8 cellular contexts compared by ENCODE assay signal in genomic region chr16:1826691-1827573, GRCh38. TPM values are rescaled to one million over a fixed set of nuclear protein-coding genes. Genes with fewer than 3 reads are reported as not detected.
DNase-seq lines count a peak whose midpoint lies in the region; ATAC-seq and TF ChIP-seq lines count a peak whose summit lies in the region.

FAHD1 (plus strand) TSS chr16:1827206; CDS start chr16:1827239, 33 bp downstream.
HAGH (minus strand) TSS chr16:1826825; CDS start chr16:1826787, 38 bp downstream.

- peak; percentile 80 for DNase-seq in DMS153 (lab: John Stamatoyannopoulos, UW)
- peak; percentile 61 for DNase-seq in OCI-M2 (lab: John Stamatoyannopoulos, UW; ENCODE audit: unreplicated experiment)
- DNase-seq in activated T-cell treated with anti-CD3 and anti-CD28 coated beads for 4 hours, result peak; percentile 81
- DNase-seq in epithelial cell of esophagus (ENCODE audit: low read depth), result peak; percentile 96
- peak; percentile 95 for DNase-seq in mucosa of gallbladder (ENCODE audit: low spot score)
- DNase-seq in stimulated activated CD8-positive, alpha-beta memory T cell treated with anti-CD3 and anti-CD28 coated beads, Interleukin-4, amount 100 ng/mL, for 24 hours (ENCODE audit: low read depth), result peak; percentile 80

- H3K4me3 ChIP-seq in epithelial cell of esophagus (ENCODE audit: low read length), result peak within 1 kb of the TSS; percentile 97

- TF ChIP-seq RAD21 in Ishikawa (IDR thresholded peaks at IDR 0.05; ENCODE audit: low read depth), result no peak

- TF ChIP-seq EP300 in Ishikawa (IDR thresholded peaks at IDR 0.05; ENCODE audit: borderline replicate concordance), result peak; percentile 46; the same call in 1 of the 2 replicates

- TF ChIP-seq CTCF in epithelial cell of esophagus (IDR thresholded peaks at IDR 0.05; ENCODE audit: insufficient read depth, low read depth, low read length, missing control alignments), result no peak

- peak; percentile 79 for ATAC-seq in GM21619 (IDR thresholded peaks at IDR 0.05; ENCODE audit: unreplicated experiment)

TF ChIP-seq in Ishikawa, 13 proteins besides CTCF, POLR2A, EP300 and RAD21:
- TF ChIP-seq MAX (IDR thresholded peaks at IDR 0.05) (peak; percentile 91), NFIC (IDR thresholded peaks at IDR 0.05) (no peak), TCF12 (IDR thresholded peaks at IDR 0.05; ENCODE audit: low read depth) (peak; percentile 76), EGR1 (IDR thresholded peaks at IDR 0.05) (peak; percentile 74), YY1 (IDR thresholded peaks at IDR 0.05; ENCODE audit: low read depth) (peak; percentile 97), TEAD4 (IDR thresholded peaks at IDR 0.05) (peak; percentile 8; the same call in 1 of the 2 replicates), TAF1 (IDR thresholded peaks at IDR 0.05; ENCODE audit: low read depth) (peak; percentile 77; the same call in 1 of the 2 replicates), CEBPB (IDR thresholded peaks at IDR 0.05) (no peak), USF1 (IDR thresholded peaks at IDR 0.05) (peak; percentile 100)

RNA-seq across cellular contexts. Expression of gene FAHD1, which starts in this region (rescaled TPM):
- total RNA-seq in mucosa of gallbladder, result 49.6 TPM

RNA-seq across cellular contexts. Expression of gene HAGH, which starts in this region (rescaled TPM):
- total RNA-seq in mucosa of gallbladder, result 82.2 TPM

Comparison
In these comparisons a context has a peak if more than half of its experiments do, and no peak if none do; other contexts are left out.
1. Peak in every context shown above with its lines: DNase-seq, ATAC-seq and H3K4me3 ChIP-seq.